8 cellular contexts compared by ENCODE assay signal in genomic region chr17:59859444-59860025, GRCh38. TPM values are rescaled to one million over a fixed set of nuclear protein-coding genes. Genes with fewer than 3 reads are reported as not detected.
DNase-seq lines count a peak whose midpoint lies in the region; ATAC-seq and TF ChIP-seq lines count a peak whose summit lies in the region.

No MANE protein-coding gene starts in this region.

- no peaks in the 10 kb centered on the region for H4K20me1 ChIP-seq in smooth muscle cell (ENCODE audit: low read depth)
- no peaks in the 10 kb centered on the region for H4K20me1 ChIP-seq in neural progenitor cell (ENCODE audit: low read depth)

- 93% methylated on average over 2 of the region's 2 CpGs for WGBS in smooth muscle cell (ENCODE audit: low lambda C conversion rate)

- H3K36me3 ChIP-seq in smooth muscle cell (ENCODE audit: low read depth) (no peaks in the 10 kb centered on the region), neural progenitor cell (no peaks in the 10 kb centered on the region)

- no peaks in the 10 kb centered on the region for H3K79me2 ChIP-seq in smooth muscle cell (ENCODE audit: low read depth)
- H3K79me2 ChIP-seq in neural progenitor cell (ENCODE audit: low read depth), result no peaks in the 10 kb centered on the region

- H3K27ac ChIP-seq in smooth muscle cell (ENCODE audit: low read depth) (no peak overlapping the region), neural progenitor cell (no peak overlapping the region)

- H3K27me3 ChIP-seq in smooth muscle cell (ENCODE audit: low read depth) (no peaks in the 10 kb centered on the region), neural progenitor cell (no peaks in the 10 kb centered on the region)

- no peaks in the 10 kb centered on the region for H3K27me3 Mint-ChIP-seq in neural progenitor cell (ENCODE audit: insufficient read depth, low read depth)

- H3K27ac Mint-ChIP-seq in neural progenitor cell, result no peak overlapping the region

- no peaks in the 10 kb centered on the region for H3K4me1 Mint-ChIP-seq in neural progenitor cell

- H3F3A ChIP-seq in smooth muscle cell (ENCODE audit: low read depth), result peaks cover 5% of the 10 kb centered on the region
- H3F3A ChIP-seq in neural progenitor cell (ENCODE audit: low read depth), result no peaks in the 10 kb centered on the region

- TF ChIP-seq CTCF in GM12872 (IDR thresholded peaks at IDR 0.05; ENCODE audit: insufficient read depth, low read depth, low read length), result peak; percentile 51; the same call in 1 of the 3 replicates
- peak; percentile 63 for TF ChIP-seq CTCF in fibroblast of pulmonary artery (IDR thresholded peaks at IDR 0.05; ENCODE audit: low read length, missing control alignments)
- TF ChIP-seq CTCF in smooth muscle cell (IDR thresholded peaks at IDR 0.05; ENCODE audit: borderline replicate concordance, insufficient read depth, poor library complexity, severe bottlenecking), result peak; percentile 63
- TF ChIP-seq CTCF in neural progenitor cell (IDR thresholded peaks at IDR 0.05), result no peak

- H3K9ac ChIP-seq in smooth muscle cell (ENCODE audit: low read depth), result no peak overlapping the region
- no peak overlapping the region for H3K9ac ChIP-seq in neural progenitor cell

- peak; percentile 79 for ATAC-seq in SK-N-SH treated with all-trans-retinoic acid at 6 μM for 48 hours
- ATAC-seq in HG02973 (IDR thresholded peaks at IDR 0.05; ENCODE audit: unreplicated experiment), result no peak

- no peaks in the 10 kb centered on the region for H3K9me3 ChIP-seq in smooth muscle cell (replicated peaks; ENCODE audit: low read depth)
- no peaks in the 10 kb centered on the region for H3K9me3 ChIP-seq in neural progenitor cell (ENCODE audit: low read depth)

- peak; percentile 76 for DNase-seq in ACHN
- peak; percentile 84 for DNase-seq in fibroblast of pulmonary artery (ENCODE audit: low read depth)
- DNase-seq in smooth muscle cell (lab: John Stamatoyannopoulos, UW; ENCODE audit: unreplicated experiment), result no peak
- no peak for DNase-seq in neural progenitor cell (ENCODE audit: low spot score)
- DNase-seq in islet precursor cell, result no peak

- no peak overlapping the region for H3K4me3 Mint-ChIP-seq in neural progenitor cell

- H3K4me3 ChIP-seq in fibroblast of pulmonary artery (replicated peaks; ENCODE audit: low read depth, low read length) (no peak overlapping the region), smooth muscle cell (no peak overlapping the region), neural progenitor cell (no peak overlapping the region)

- H3K4me1 ChIP-seq in smooth muscle cell (ENCODE audit: low read depth) (peaks cover 5% of the 10 kb centered on the region), neural progenitor cell (no peaks in the 10 kb centered on the region)

- H2AFZ ChIP-seq in smooth muscle cell (ENCODE audit: low read depth), result no peak overlapping the region
- H2AFZ ChIP-seq in neural progenitor cell (replicated peaks), result no peak overlapping the region

- peaks cover 10% of the 10 kb centered on the region for H3K36me3 Mint-ChIP-seq in neural progenitor cell

- H3K9me3 Mint-ChIP-seq in neural progenitor cell, result no peaks in the 10 kb centered on the region

- in situ Hi-C loops in ACHN (cut with HindIII; ENCODE audit: low pct_ligation_motif_present, low pct_unique_long_range_greater_than_20kb, low sequenced_read_pairs), result no loop called here

- H3K4me2 ChIP-seq in smooth muscle cell (no peak overlapping the region), neural progenitor cell (no peak overlapping the region)

TF ChIP-seq in SK-N-SH treated with all-trans-retinoic acid at 6 μM for 48 hours, 23 proteins besides CTCF, POLR2A, EP300 and RAD21:
- TF ChIP-seq OSR1 (CRISPR knock-in tag; IDR thresholded peaks at IDR 0.05), result no peak
- no peak for TF ChIP-seq ZFP3 (CRISPR knock-in tag; IDR thresholded peaks at IDR 0.05)
- no peak for TF ChIP-seq POU6F1 (CRISPR knock-in tag; IDR thresholded peaks at IDR 0.05; ENCODE audit: borderline replicate concordance, low read depth)
- no peak for TF ChIP-seq RARB (CRISPR knock-in tag; IDR thresholded peaks at IDR 0.05)
- no peak for TF ChIP-seq ZC3H10 (CRISPR knock-in tag; IDR thresholded peaks at IDR 0.05)
- TF ChIP-seq TSHZ2 (CRISPR knock-in tag; IDR thresholded peaks at IDR 0.05), result no peak
- TF ChIP-seq CREB5 (CRISPR knock-in tag; IDR thresholded peaks at IDR 0.05; ENCODE audit: low read depth), result no peak
- TF ChIP-seq GLIS3 (CRISPR knock-in tag; IDR thresholded peaks at IDR 0.05), result no peak
- TF ChIP-seq TOX (CRISPR knock-in tag; IDR thresholded peaks at IDR 0.05; ENCODE audit: borderline replicate concordance), result no peak
- TF ChIP-seq TCF4 (CRISPR knock-in tag; IDR thresholded peaks at IDR 0.05; ENCODE audit: borderline replicate concordance), result no peak
- no peak for TF ChIP-seq CSDC2 (CRISPR knock-in tag; IDR thresholded peaks at IDR 0.05)
- TF ChIP-seq ZNF565 (CRISPR knock-in tag; conservative IDR thresholded peaks at IDR 0.05; ENCODE audit: low read depth), result no peak
- no peak for TF ChIP-seq ZNF8 (CRISPR knock-in tag; IDR thresholded peaks at IDR 0.05)

RNA-seq across cellular contexts. Expression of gene TUBD1, which starts 33.2 kb away (rescaled TPM):
- 11.0 and 21.8 TPM in 2 replicates for total RNA-seq in smooth muscle cell
- polyA plus RNA-seq in smooth muscle cell, result 10.2 and 10.3 TPM in 2 replicates
- 15.5 and 32.6 TPM in 2 replicates for total RNA-seq in neural progenitor cell (ENCODE audit: low replicate concordance)

RNA-seq across cellular contexts. Expression of gene RPS6KB1, which starts 33.4 kb away (rescaled TPM):
- total RNA-seq in smooth muscle cell (20.1 and 20.8 TPM in 2 replicates), neural progenitor cell (ENCODE audit: low replicate concordance) (15.5 and 18.7 TPM in 2 replicates)
- 19.0 and 22.3 TPM in 2 replicates for polyA plus RNA-seq in smooth muscle cell

Comparison
In these comparisons a context has a peak if more than half of its experiments do, and no peak if none do; other contexts are left out.
1. DNase-seq: peak in ACHN (single experiment) and fibroblast of pulmonary artery (single experiment); none in smooth muscle cell (single experiment), neural progenitor cell (single experiment) and islet precursor cell (single experiment).